ENCODE assay signal across 2 cellular contexts in the genomic region with DNA sequence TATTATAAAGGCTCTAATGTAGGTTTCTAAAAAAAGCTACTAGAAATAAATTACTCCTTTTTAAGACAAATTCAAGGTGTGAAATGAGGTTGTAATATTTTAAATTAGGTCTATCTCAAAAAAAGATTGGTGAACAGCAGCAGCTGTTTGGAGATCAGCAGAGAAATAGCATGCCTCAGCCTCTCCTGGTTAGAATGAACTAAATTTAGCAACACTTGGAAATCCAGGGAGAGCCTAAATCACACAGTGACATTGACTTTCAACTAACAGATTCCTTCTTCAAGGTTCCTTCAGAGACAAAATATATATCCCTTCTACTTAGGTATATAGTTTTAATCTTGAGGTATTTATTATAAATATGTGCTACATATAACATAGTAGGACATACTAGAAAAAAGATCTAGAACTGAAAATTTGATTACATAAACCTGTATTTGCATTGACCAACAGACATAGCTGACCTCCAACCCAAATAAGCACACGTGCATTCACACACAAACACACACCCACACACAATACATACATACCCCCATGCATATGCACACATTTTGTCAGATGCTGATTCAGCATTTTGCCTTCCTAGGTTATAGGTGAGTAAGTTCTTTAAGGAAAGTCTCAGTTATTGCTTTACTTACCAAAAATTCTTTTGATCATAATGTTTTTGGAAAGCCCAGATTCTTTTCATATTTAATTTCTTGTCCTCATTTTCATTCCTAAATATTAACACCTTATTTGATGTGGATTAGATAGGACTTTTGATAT.
A peak's percentile ranks its signal among the peaks of the same experiment; 100 is the strongest.
TF ChIP-seq lines count a peak whose summit lies in the region.

No MANE protein-coding gene starts in this region.

TF ChIP-seq in A549, 52 proteins besides CTCF, POLR2A, EP300 and RAD21:
- TF ChIP-seq MAFK (IDR thresholded peaks at IDR 0.05; ENCODE audit: partially characterized antibody) (peak; percentile 94), RCOR1 (IDR thresholded peaks at IDR 0.05; ENCODE audit: low read depth, low read length) (no peak), HOXA7 (CRISPR knock-in tag; IDR thresholded peaks at IDR 0.05) (no peak)

TF ChIP-seq in IMR-90, 13 proteins besides CTCF, POLR2A, EP300 and RAD21:
- TF ChIP-seq, protein P1, sequence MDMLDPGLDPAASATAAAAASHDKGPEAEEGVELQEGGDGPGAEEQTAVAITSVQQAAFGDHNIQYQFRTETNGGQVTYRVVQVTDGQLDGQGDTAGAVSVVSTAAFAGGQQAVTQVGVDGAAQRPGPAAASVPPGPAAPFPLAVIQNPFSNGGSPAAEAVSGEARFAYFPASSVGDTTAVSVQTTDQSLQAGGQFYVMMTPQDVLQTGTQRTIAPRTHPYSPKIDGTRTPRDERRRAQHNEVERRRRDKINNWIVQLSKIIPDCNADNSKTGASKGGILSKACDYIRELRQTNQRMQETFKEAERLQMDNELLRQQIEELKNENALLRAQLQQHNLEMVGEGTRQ (IDR thresholded peaks at IDR 0.05; ENCODE audit: low read depth, low read length), result no peak
- peak; percentile 97 for TF ChIP-seq MAFK (IDR thresholded peaks at IDR 0.05; ENCODE audit: low read depth, low read length)
